ENCODE assay signal across 1 cellular context in genomic region chr3:196800742-196801141, GRCh38.
TF ChIP-seq lines count a peak whose summit lies in the region.

No MANE protein-coding gene starts in this region.

TF ChIP-seq in HepG2, 621 proteins besides CTCF, POLR2A, EP300 and RAD21 (continued from another document):
- TF ChIP-seq, protein P1, sequence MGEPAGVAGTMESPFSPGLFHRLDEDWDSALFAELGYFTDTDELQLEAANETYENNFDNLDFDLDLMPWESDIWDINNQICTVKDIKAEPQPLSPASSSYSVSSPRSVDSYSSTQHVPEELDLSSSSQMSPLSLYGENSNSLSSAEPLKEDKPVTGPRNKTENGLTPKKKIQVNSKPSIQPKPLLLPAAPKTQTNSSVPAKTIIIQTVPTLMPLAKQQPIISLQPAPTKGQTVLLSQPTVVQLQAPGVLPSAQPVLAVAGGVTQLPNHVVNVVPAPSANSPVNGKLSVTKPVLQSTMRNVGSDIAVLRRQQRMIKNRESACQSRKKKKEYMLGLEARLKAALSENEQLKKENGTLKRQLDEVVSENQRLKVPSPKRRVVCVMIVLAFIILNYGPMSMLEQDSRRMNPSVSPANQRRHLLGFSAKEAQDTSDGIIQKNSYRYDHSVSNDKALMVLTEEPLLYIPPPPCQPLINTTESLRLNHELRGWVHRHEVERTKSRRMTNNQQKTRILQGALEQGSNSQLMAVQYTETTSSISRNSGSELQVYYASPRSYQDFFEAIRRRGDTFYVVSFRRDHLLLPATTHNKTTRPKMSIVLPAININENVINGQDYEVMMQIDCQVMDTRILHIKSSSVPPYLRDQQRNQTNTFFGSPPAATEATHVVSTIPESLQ (CRISPR knock-in tag; conservative IDR thresholded peaks at IDR 0.05): no peak
- TF ChIP-seq PAX8 (CRISPR knock-in tag; IDR thresholded peaks at IDR 0.05; ENCODE audit: borderline replicate concordance) (no peak), ELF3 (CRISPR knock-in tag; IDR thresholded peaks at IDR 0.05) (no peak), ZNF451 (CRISPR knock-in tag; IDR thresholded peaks at IDR 0.05) (no peak), ZMYM3 (CRISPR knock-in tag; IDR thresholded peaks at IDR 0.05) (no peak)
